ENCODE assay signal across 1 cellular context in the genomic region with DNA sequence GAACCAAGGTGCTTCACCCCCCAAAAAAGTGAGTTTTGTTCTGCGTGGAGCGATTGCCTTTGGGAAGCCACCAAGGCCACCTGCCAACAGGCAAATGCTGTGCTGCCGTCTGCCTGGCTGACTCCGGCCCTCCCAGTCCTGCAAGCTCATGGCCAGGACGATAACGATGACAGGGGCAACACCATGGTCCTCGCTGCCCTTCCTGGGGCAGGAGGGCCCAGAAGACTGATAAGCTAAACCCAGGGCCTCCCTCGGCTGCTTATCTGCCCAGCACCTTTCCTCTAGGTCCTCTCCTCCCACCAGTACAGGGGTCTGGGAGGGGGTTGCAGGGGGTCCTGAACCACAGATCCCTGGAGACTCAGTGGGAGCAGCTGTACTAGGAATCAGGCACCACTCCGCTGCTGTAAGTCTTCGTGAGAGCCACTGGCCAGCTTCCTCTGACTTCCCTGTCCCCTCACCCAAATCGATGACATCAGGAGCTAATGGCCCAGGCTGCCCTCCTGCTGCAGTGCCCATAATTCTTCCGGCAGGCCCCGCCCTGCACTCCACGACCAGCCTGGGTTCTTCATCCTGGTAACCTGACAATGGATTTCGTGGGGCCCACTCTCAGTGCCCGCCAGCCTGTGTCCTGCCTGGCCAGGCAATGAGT.
TF ChIP-seq lines count a peak whose summit lies in the region.

No MANE protein-coding gene starts in this region.

TF ChIP-seq in K562, 482 proteins besides CTCF, POLR2A, EP300 and RAD21 (continued from another document):
- TF ChIP-seq, protein P1, sequence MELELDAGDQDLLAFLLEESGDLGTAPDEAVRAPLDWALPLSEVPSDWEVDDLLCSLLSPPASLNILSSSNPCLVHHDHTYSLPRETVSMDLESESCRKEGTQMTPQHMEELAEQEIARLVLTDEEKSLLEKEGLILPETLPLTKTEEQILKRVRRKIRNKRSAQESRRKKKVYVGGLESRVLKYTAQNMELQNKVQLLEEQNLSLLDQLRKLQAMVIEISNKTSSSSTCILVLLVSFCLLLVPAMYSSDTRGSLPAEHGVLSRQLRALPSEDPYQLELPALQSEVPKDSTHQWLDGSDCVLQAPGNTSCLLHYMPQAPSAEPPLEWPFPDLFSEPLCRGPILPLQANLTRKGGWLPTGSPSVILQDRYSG (tag; conservative IDR thresholded peaks at IDR 0.05; ENCODE audit: low read depth), result peak; percentile 51; the same call in 1 of the 2 replicates
- TF ChIP-seq, protein P2, sequence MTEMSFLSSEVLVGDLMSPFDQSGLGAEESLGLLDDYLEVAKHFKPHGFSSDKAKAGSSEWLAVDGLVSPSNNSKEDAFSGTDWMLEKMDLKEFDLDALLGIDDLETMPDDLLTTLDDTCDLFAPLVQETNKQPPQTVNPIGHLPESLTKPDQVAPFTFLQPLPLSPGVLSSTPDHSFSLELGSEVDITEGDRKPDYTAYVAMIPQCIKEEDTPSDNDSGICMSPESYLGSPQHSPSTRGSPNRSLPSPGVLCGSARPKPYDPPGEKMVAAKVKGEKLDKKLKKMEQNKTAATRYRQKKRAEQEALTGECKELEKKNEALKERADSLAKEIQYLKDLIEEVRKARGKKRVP (CRISPR knock-in tag; IDR thresholded peaks at IDR 0.05), result 0 out of 2 replicates have a peak, but pooled peaks have one; percentile 4
- TF ChIP-seq TBL1XR1 (IDR thresholded peaks at IDR 0.05; ENCODE audit: low read length in 2 of 2) (peak in 1 of 2 experiments; percentile 64; a peak in 2 of 4 replicates), CHD1 (IDR thresholded peaks at IDR 0.05; ENCODE audit: low read length) (no peak)
- TF ChIP-seq, protein P3, sequence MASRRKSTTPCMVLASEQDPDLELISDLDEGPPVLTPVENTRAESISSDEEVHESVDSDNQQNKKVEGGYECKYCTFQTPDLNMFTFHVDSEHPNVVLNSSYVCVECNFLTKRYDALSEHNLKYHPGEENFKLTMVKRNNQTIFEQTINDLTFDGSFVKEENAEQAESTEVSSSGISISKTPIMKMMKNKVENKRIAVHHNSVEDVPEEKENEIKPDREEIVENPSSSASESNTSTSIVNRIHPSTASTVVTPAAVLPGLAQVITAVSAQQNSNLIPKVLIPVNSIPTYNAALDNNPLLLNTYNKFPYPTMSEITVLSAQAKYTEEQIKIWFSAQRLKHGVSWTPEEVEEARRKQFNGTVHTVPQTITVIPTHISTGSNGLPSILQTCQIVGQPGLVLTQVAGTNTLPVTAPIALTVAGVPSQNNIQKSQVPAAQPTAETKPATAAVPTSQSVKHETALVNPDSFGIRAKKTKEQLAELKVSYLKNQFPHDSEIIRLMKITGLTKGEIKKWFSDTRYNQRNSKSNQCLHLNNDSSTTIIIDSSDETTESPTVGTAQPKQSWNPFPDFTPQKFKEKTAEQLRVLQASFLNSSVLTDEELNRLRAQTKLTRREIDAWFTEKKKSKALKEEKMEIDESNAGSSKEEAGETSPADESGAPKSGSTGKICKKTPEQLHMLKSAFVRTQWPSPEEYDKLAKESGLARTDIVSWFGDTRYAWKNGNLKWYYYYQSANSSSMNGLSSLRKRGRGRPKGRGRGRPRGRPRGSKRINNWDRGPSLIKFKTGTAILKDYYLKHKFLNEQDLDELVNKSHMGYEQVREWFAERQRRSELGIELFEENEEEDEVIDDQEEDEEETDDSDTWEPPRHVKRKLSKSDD (conservative IDR thresholded peaks at IDR 0.05; ENCODE audit: low read length), result no peak
